1 cellular context compared by ENCODE assay signal in the genomic region with DNA sequence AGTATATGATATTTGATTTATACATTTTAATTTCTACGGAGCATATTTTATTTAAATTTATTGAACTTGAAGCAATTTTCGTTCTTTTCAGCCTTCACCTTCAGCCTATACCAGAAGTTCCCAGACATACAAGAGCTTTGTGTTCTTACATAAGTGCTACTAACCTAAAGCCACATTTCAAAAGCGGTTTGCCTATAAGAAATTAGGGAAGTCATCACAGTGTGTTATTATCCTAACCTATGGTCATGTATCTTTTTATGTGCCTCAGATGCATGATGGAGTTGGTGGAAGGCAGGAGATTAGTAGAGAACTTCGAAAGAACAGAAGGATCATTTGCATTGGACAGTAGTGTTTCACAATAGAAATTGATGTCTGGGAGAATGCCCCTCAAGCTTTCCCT.
TF ChIP-seq lines count a peak whose summit lies in the region.

No MANE protein-coding gene starts in this region.

TF ChIP-seq in GM12878, 131 proteins besides CTCF, POLR2A, EP300 and RAD21 (continued from another document):
- TF ChIP-seq, protein P1, sequence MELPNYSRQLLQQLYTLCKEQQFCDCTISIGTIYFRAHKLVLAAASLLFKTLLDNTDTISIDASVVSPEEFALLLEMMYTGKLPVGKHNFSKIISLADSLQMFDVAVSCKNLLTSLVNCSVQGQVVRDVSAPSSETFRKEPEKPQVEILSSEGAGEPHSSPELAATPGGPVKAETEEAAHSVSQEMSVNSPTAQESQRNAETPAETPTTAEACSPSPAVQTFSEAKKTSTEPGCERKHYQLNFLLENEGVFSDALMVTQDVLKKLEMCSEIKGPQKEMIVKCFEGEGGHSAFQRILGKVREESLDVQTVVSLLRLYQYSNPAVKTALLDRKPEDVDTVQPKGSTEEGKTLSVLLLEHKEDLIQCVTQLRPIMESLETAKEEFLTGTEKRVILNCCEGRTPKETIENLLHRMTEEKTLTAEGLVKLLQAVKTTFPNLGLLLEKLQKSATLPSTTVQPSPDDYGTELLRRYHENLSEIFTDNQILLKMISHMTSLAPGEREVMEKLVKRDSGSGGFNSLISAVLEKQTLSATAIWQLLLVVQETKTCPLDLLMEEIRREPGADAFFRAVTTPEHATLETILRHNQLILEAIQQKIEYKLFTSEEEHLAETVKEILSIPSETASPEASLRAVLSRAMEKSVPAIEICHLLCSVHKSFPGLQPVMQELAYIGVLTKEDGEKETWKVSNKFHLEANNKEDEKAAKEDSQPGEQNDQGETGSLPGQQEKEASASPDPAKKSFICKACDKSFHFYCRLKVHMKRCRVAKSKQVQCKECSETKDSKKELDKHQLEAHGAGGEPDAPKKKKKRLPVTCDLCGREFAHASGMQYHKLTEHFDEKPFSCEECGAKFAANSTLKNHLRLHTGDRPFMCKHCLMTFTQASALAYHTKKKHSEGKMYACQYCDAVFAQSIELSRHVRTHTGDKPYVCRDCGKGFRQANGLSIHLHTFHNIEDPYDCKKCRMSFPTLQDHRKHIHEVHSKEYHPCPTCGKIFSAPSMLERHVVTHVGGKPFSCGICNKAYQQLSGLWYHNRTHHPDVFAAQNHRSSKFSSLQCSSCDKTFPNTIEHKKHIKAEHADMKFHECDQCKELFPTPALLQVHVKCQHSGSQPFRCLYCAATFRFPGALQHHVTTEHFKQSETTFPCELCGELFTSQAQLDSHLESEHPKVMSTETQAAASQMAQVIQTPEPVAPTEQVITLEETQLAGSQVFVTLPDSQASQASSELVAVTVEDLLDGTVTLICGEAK (IDR thresholded peaks at IDR 0.05; ENCODE audit: borderline replicate concordance) = no peak
- TF ChIP-seq, protein P2, sequence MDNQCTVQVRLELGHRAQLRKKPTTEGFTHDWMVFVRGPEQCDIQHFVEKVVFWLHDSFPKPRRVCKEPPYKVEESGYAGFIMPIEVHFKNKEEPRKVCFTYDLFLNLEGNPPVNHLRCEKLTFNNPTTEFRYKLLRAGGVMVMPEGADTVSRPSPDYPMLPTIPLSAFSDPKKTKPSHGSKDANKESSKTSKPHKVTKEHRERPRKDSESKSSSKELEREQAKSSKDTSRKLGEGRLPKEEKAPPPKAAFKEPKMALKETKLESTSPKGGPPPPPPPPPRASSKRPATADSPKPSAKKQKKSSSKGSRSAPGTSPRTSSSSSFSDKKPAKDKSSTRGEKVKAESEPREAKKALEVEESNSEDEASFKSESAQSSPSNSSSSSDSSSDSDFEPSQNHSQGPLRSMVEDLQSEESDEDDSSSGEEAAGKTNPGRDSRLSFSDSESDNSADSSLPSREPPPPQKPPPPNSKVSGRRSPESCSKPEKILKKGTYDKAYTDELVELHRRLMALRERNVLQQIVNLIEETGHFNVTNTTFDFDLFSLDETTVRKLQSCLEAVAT (IDR thresholded peaks at IDR 0.05) = no peak
- TF ChIP-seq, protein P3, sequence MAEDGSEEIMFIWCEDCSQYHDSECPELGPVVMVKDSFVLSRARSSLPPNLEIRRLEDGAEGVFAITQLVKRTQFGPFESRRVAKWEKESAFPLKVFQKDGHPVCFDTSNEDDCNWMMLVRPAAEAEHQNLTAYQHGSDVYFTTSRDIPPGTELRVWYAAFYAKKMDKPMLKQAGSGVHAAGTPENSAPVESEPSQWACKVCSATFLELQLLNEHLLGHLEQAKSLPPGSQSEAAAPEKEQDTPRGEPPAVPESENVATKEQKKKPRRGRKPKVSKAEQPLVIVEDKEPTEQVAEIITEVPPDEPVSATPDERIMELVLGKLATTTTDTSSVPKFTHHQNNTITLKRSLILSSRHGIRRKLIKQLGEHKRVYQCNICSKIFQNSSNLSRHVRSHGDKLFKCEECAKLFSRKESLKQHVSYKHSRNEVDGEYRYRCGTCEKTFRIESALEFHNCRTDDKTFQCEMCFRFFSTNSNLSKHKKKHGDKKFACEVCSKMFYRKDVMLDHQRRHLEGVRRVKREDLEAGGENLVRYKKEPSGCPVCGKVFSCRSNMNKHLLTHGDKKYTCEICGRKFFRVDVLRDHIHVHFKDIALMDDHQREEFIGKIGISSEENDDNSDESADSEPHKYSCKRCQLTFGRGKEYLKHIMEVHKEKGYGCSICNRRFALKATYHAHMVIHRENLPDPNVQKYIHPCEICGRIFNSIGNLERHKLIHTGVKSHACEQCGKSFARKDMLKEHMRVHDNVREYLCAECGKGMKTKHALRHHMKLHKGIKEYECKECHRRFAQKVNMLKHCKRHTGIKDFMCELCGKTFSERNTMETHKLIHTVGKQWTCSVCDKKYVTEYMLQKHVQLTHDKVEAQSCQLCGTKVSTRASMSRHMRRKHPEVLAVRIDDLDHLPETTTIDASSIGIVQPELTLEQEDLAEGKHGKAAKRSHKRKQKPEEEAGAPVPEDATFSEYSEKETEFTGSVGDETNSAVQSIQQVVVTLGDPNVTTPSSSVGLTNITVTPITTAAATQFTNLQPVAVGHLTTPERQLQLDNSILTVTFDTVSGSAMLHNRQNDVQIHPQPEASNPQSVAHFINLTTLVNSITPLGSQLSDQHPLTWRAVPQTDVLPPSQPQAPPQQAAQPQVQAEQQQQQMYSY (CRISPR knock-in tag; IDR thresholded peaks at IDR 0.05) = no peak
- TF ChIP-seq JUNB (IDR thresholded peaks at IDR 0.05) (no peak), CBX5 (IDR thresholded peaks at IDR 0.05; ENCODE audit: low read depth) (no peak), CREB1 (IDR thresholded peaks at IDR 0.05; ENCODE audit: low read depth) (no peak), NR2C1 (IDR thresholded peaks at IDR 0.05) (no peak), YBX1 (IDR thresholded peaks at IDR 0.05) (no peak), MTA3 (IDR thresholded peaks at IDR 0.05; ENCODE audit: borderline replicate concordance, low read length) (no peak), GATAD2B (conservative IDR thresholded peaks at IDR 0.05; ENCODE audit: low read depth) (no peak), SUZ12 (IDR thresholded peaks at IDR 0.05; ENCODE audit: unreplicated experiment) (no peak), SMARCA5 (IDR thresholded peaks at IDR 0.05) (no peak), MEF2B (IDR thresholded peaks at IDR 0.05; ENCODE audit: partially characterized antibody, poor library complexity, severe bottlenecking) (no peak)
- TF ChIP-seq, protein P4, sequence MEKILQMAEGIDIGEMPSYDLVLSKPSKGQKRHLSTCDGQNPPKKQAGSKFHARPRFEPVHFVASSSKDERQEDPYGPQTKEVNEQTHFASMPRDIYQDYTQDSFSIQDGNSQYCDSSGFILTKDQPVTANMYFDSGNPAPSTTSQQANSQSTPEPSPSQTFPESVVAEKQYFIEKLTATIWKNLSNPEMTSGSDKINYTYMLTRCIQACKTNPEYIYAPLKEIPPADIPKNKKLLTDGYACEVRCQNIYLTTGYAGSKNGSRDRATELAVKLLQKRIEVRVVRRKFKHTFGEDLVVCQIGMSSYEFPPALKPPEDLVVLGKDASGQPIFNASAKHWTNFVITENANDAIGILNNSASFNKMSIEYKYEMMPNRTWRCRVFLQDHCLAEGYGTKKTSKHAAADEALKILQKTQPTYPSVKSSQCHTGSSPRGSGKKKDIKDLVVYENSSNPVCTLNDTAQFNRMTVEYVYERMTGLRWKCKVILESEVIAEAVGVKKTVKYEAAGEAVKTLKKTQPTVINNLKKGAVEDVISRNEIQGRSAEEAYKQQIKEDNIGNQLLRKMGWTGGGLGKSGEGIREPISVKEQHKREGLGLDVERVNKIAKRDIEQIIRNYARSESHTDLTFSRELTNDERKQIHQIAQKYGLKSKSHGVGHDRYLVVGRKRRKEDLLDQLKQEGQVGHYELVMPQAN (conservative IDR thresholded peaks at IDR 0.05) = no peak
